In genomic region chr6:1057490-1058135, GRCh38 we compare ENCODE assay signal across 28 cellular contexts.
A peak's percentile ranks its signal among the peaks of the same experiment; 100 is the strongest.
DNase-seq lines count a peak whose midpoint lies in the region; ATAC-seq, FAIRE-seq and TF ChIP-seq lines count a peak whose summit lies in the region.
"Had no signal": no experiment of that assay in that cellular context is flagged by ENCODE, and none has a peak within 500 bp of the region (broad histone marks: within the 10 kb centered on the region; RNA-seq: fewer than 3 reads in every experiment).

No MANE protein-coding gene starts in this region.

- H3K4me1 Mint-ChIP-seq in Caco-2 (ENCODE audit: low read depth, unreplicated experiment): peaks cover 25% of the 10 kb centered on the region

- POLR2A ChIA-PET in Caco-2 (lab: Charles Lee): interaction anchor here (0.6 kb wide), 2 partner anchors 35 to 173 kb away, joined by 3 to 7 read pairs; no protein-coding TSS in a partner anchor

- BruUV-seq in Caco-2 (replicated peaks; lab: Mats Ljungman, UMichigan): no TSS peak

- H3K14ac ChIP-seq in neuronal stem cell (ENCODE audit: low read length): no peak overlapping the region

- H3K27me3 Mint-ChIP-seq in Caco-2 (ENCODE audit: insufficient read depth, unreplicated experiment): no peaks in the 10 kb centered on the region
- H3K27me3 Mint-ChIP-seq: CD4-positive, alpha-beta T cell had no signal

- H3K36me3 Mint-ChIP-seq in Caco-2 (ENCODE audit: insufficient read depth, unreplicated experiment): peaks cover 11% of the 10 kb centered on the region

- no peak for DNase-seq in Caco-2
- peak; percentile 38 for DNase-seq in D721Med (ENCODE audit: insufficient read length, low spot score)
- DNase-seq in fibroblast of villous mesenchyme (ENCODE audit: low read depth): peak; percentile 40
- no peak for DNase-seq in neuronal stem cell (ENCODE audit: low spot score)
- no peak for DNase-seq in foreskin keratinocyte
- no peak for DNase-seq in GM10266 (ENCODE audit: extremely low spot score)
- DNase-seq: AML-193; CD4-positive, alpha-beta T cell; COR-L47; DMS53; GOT3; Kasumi-1; NCI-H1092 treated with DMSO at 0.1 percent for 48 hours; NCI-H1436; NCI-H187; NCI-H2081 treated with DMSO at 0.1 percent for 48 hours; NCI-H2171; NCI-H226; NCI-H510A treated with DMSO at 0.1 percent for 48 hours; NCI-H774; Right ventricle myocardium superior; RPMI8226 had no signal

- no peak overlapping the region for H2BK12ac ChIP-seq in neuronal stem cell (ENCODE audit: low read length)

- no peak overlapping the region for H4K91ac ChIP-seq in neuronal stem cell (ENCODE audit: low read depth, low read length, poor library complexity)

- H2BK5ac ChIP-seq in neuronal stem cell (ENCODE audit: low read length): no peak overlapping the region

- H3K27me3 ChIP-seq in Caco-2 (replicated peaks; ENCODE audit: control insufficient read depth, insufficient read depth, low read length) (no peaks in the 10 kb centered on the region), neuronal stem cell (ENCODE audit: control insufficient read depth in 3 of 3, insufficient read depth in 3 of 3, low read depth in 1 of 3, low read length in 3 of 3) (no peaks in the 10 kb centered on the region), foreskin keratinocyte (no peaks in the 10 kb centered on the region)
- H3K27me3 ChIP-seq: BLaER1 treated with 17β-estradiol and CSF1 and Interleukin-3, amounts not matched to agents 10 nM and 100 nM had no signal

- H3K4me3 ChIP-seq in Caco-2 (ENCODE audit: low read depth, low read length) (no peak overlapping the region), fibroblast of villous mesenchyme (ENCODE audit: low read depth, low read length) (no peak overlapping the region), neuronal stem cell (ENCODE audit: low read length in 2 of 2) (no peak overlapping the region)
- H3K4me3 ChIP-seq: A549; BLaER1 treated with 17β-estradiol and CSF1 and Interleukin-3, amounts not matched to agents 10 nM and 100 nM; HAP-1; SJSA1 had no signal

- no peak overlapping the region for H2BK120ac ChIP-seq in neuronal stem cell (ENCODE audit: low read depth, low read length)

- H3K36me3 ChIP-seq in Caco-2 (ENCODE audit: control insufficient read depth, insufficient read depth, low read length) (no peaks in the 10 kb centered on the region), neuronal stem cell (replicated peaks in 1 of 2; ENCODE audit: control insufficient read depth in 2 of 2, insufficient read depth in 2 of 2, low read length in 2 of 2) (no peaks in the 10 kb centered on the region)
- H3K36me3 ChIP-seq: BLaER1 treated with 17β-estradiol and CSF1 and Interleukin-3, amounts not matched to agents 10 nM and 100 nM; HAP-1; SJSA1 had no signal

- H3K4ac ChIP-seq in neuronal stem cell (ENCODE audit: low read length): no peak overlapping the region

- H3K9me3 Mint-ChIP-seq in Caco-2 (ENCODE audit: unreplicated experiment): peaks cover 11% of the 10 kb centered on the region
- H3K9me3 Mint-ChIP-seq: CD4-positive, alpha-beta T cell had no signal

- no peak overlapping the region for H3K4me2 ChIP-seq in neuronal stem cell (ENCODE audit: insufficient read depth, low read length, poor library complexity, severe bottlenecking)
- H3K4me2 ChIP-seq: A549; BLaER1 treated with 17β-estradiol and CSF1 and Interleukin-3, amounts not matched to agents 10 nM and 100 nM had no signal

- no peak overlapping the region for H3K9ac ChIP-seq in neuronal stem cell (ENCODE audit: low read depth, low read length, poor library complexity)
- H3K9ac ChIP-seq: BLaER1 treated with 17β-estradiol and CSF1 and Interleukin-3, amounts not matched to agents 10 nM and 100 nM had no signal

- H2BK15ac ChIP-seq in neuronal stem cell (ENCODE audit: low read length): no peak overlapping the region

- no peak overlapping the region for H4K8ac ChIP-seq in neuronal stem cell (ENCODE audit: low read depth, low read length)

- H3K23ac ChIP-seq in neuronal stem cell (ENCODE audit: low read depth, low read length, poor library complexity): no peak overlapping the region

- FAIRE-seq in D721Med (lab: Jason Lieb, UNC): no peak
- FAIRE-seq: A549 had no signal

- no CpG with 5 or more reads among the region's 14 CpGs for WGBS in neuronal stem cell (ENCODE audit: extremely low coverage in 2 of 2, insufficient read length in 2 of 2, insufficient replicate concordance in 1 of 2), 2 donors

- H3K27ac ChIP-seq in neuronal stem cell (replicated peaks; ENCODE audit: low read length) (no peak overlapping the region), foreskin keratinocyte (no peak overlapping the region)
- H3K27ac ChIP-seq: A549; BLaER1 treated with 17β-estradiol and CSF1 and Interleukin-3, amounts not matched to agents 10 nM and 100 nM; HL-60; SJSA1 had no signal

- peaks cover 47% of the 10 kb centered on the region for H3K4me1 ChIP-seq in Caco-2
- H3K4me1 ChIP-seq in neuronal stem cell (ENCODE audit: control insufficient read depth in 2 of 2, insufficient read depth in 1 of 2, low read depth in 1 of 2, low read length in 2 of 2): peaks cover 3 to 9% of the 10 kb centered on the region in 2 donors
- H3K4me1 ChIP-seq in foreskin keratinocyte: no peaks in the 10 kb centered on the region
- H3K4me1 ChIP-seq: A549; BLaER1 treated with 17β-estradiol and CSF1 and Interleukin-3, amounts not matched to agents 10 nM and 100 nM; HAP-1 had no signal

- H3K18ac ChIP-seq in neuronal stem cell (ENCODE audit: low read length): peak overlapping the region; percentile 24

- no peak overlapping the region for H2AFZ ChIP-seq in neuronal stem cell (ENCODE audit: low read length)

- intact Hi-C loops in Caco-2 (cut with micrococcal nuclease; ENCODE audit: unreplicated experiment): no loop called here

- ATAC-seq in HG03457 (IDR thresholded peaks at IDR 0.05; ENCODE audit: unreplicated experiment) (no peak), foreskin keratinocyte (no peak)
- ATAC-seq: A549 had no signal

- H3K9me3 ChIP-seq in Caco-2 (no peaks in the 10 kb centered on the region), neuronal stem cell (replicated peaks in 1 of 2; ENCODE audit: control insufficient read depth in 2 of 2, insufficient read depth in 1 of 2, low read depth in 1 of 2, low read length in 2 of 2) (no peaks in the 10 kb centered on the region)
- H3K9me3 ChIP-seq: A549, HAP-1, SJSA1 had no signal

- peak overlapping the region; percentile 83 for H3K27ac Mint-ChIP-seq in Caco-2 (ENCODE audit: unreplicated experiment)
- H3K27ac Mint-ChIP-seq: CD4-positive, alpha-beta T cell had no signal

- peak overlapping the region; percentile 56 for H3K4me3 Mint-ChIP-seq in Caco-2 (ENCODE audit: unreplicated experiment)
- H3K4me3 Mint-ChIP-seq: CD4-positive, alpha-beta T cell had no signal

- TF ChIP-seq CTCF in Caco-2 (IDR thresholded peaks at IDR 0.05; ENCODE audit: insufficient read depth in 1 of 2, low read depth in 1 of 2, low read length in 1 of 2, severe bottlenecking in 1 of 2, unreplicated experiment in 1 of 2) (no peak), D721Med (IDR thresholded peaks at IDR 0.05; ENCODE audit: insufficient read depth, missing control alignments) (no peak), fibroblast of villous mesenchyme (IDR thresholded peaks at IDR 0.05; ENCODE audit: insufficient read depth, low read depth, low read length) (no peak), foreskin keratinocyte (conservative IDR thresholded peaks at IDR 0.05) (no peak), GM10266 (IDR thresholded peaks at IDR 0.05; ENCODE audit: control insufficient read depth, insufficient read depth, low read depth, missing control alignments) (no peak)

- H2AK5ac ChIP-seq in neuronal stem cell (ENCODE audit: low read depth, low read length): no peak overlapping the region

- CTCF ChIA-PET in Caco-2 (lab: Charles Lee): no interaction called here

- no peaks in the 10 kb centered on the region for H3K79me1 ChIP-seq in neuronal stem cell (ENCODE audit: low read depth, low read length)

Comparison
In these comparisons a context has a peak if more than half of its experiments do, and no peak if none do; other contexts are left out.
1. DNase-seq: peak in D721Med (single experiment) and fibroblast of villous mesenchyme (single experiment); none in Caco-2 (0 of 2), neuronal stem cell (single experiment), foreskin keratinocyte (0 of 2) and GM10266 (single experiment).